19 cellular contexts compared by ENCODE assay signal in the genomic region with DNA sequence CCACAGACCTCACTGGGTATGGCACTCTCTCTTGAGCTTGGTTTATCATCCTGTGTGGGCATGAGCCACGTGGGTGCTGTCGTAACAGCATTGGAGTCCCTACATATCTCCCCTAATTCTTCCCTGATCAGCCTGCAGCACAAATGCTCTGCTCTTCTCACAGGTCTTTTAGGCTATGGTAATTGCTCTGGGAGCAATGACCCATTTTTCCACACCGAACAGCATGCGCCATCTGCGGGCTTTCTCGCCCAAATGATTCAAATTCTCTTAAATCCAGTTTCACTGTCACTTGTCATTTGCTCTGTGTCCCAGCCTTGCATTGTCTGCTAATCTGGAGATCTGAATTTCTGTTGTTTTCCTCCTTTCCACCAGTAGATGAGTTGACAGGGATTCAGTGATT. TPM values are rescaled to one million over a fixed set of nuclear protein-coding genes. Genes with fewer than 3 reads are reported as not detected.
DNase-seq lines count a peak whose midpoint lies in the region; ATAC-seq and TF ChIP-seq lines count a peak whose summit lies in the region.
"Had no signal": no experiment of that assay in that cellular context is flagged by ENCODE, and none has a peak within 500 bp of the region (broad histone marks: within the 10 kb centered on the region; RNA-seq: fewer than 3 reads in every experiment).

No MANE protein-coding gene starts in this region.

- no peak overlapping the region for H3K14ac ChIP-seq in neuronal stem cell (ENCODE audit: low read length)

- H3K27ac Mint-ChIP-seq in activated T-cell treated with anti-CD3 and anti-CD28 coated beads, Interleukin-2, amount 50 U/mL, for 72 hours: no peak overlapping the region
- no peak overlapping the region for H3K27ac Mint-ChIP-seq in activated T-helper 2 cell treated with anti-CD3 and anti-CD28 coated beads, Interferon-gamma antibody, Interleukin-2, Interleukin-4, amounts not matched to agents 10 μg/mL and 5 μg/mL and 100 μg/mL, durations not matched to agents 14 hours and 24 hours and 36 hours
- H3K27ac Mint-ChIP-seq: CD14-positive monocyte, HFFc6 had no signal

- H3K27me3 ChIP-seq in transverse colon (no peaks in the 10 kb centered on the region), neuronal stem cell (ENCODE audit: control insufficient read depth in 3 of 3, insufficient read depth in 3 of 3, low read depth in 1 of 3, low read length in 3 of 3) (peaks cover 0 to 2% (median 0%) of the 10 kb centered on the region in 3 experiments)
- H3K27me3 ChIP-seq: BLaER1 had no signal

- no peak overlapping the region for H3K18ac ChIP-seq in neuronal stem cell (ENCODE audit: low read length)

- no peak for TF ChIP-seq POLR2A in transverse colon (IDR thresholded peaks at IDR 0.05)

- H3K4me3 Mint-ChIP-seq in activated T-cell treated with anti-CD3 and anti-CD28 coated beads, Interleukin-2, amount 50 U/mL, for 4 hours: peak overlapping the region; percentile 20
- no peak overlapping the region for H3K4me3 Mint-ChIP-seq in activated T-cell treated with anti-CD3 and anti-CD28 coated beads, Interleukin-2, amount 50 U/mL, for 72 hours
- no peak overlapping the region for H3K4me3 Mint-ChIP-seq in activated T-helper 2 cell treated with anti-CD3 and anti-CD28 coated beads, Interferon-gamma antibody, Interleukin-2, Interleukin-4, amounts not matched to agents 10 μg/mL and 5 μg/mL and 100 μg/mL, durations not matched to agents 14 hours and 24 hours and 36 hours (ENCODE audit: low read depth)
- H3K4me3 Mint-ChIP-seq: CD14-positive monocyte; CD4-positive, alpha-beta memory T cell; HFFc6 had no signal

- H3K79me1 ChIP-seq in neuronal stem cell (ENCODE audit: low read depth, low read length): no peaks in the 10 kb centered on the region

- no peak overlapping the region for H2AFZ ChIP-seq in neuronal stem cell (ENCODE audit: low read length)

- no peak overlapping the region for H2BK5ac ChIP-seq in neuronal stem cell (ENCODE audit: low read length)

- H2AK5ac ChIP-seq in neuronal stem cell (ENCODE audit: low read depth, low read length): no peak overlapping the region

- H3K4me1 ChIP-seq in transverse colon: peaks cover 0 to 7% (median 0%) of the 10 kb centered on the region in 4 donors
- peaks cover 0 to 5% of the 10 kb centered on the region in 2 donors for H3K4me1 ChIP-seq in neuronal stem cell (ENCODE audit: control insufficient read depth in 2 of 2, insufficient read depth in 1 of 2, low read depth in 1 of 2, low read length in 2 of 2)
- H3K4me1 ChIP-seq: A549 had no signal

- no peaks in the 10 kb centered on the region for H3K9me3 Mint-ChIP-seq in activated T-cell treated with anti-CD3 and anti-CD28 coated beads, Interleukin-2, amount 50 U/mL, for 4 hours
- no peaks in the 10 kb centered on the region for H3K9me3 Mint-ChIP-seq in activated T-cell treated with anti-CD3 and anti-CD28 coated beads, Interleukin-2, amount 50 U/mL, for 72 hours
- no peaks in the 10 kb centered on the region for H3K9me3 Mint-ChIP-seq in activated T-helper 2 cell treated with anti-CD3 and anti-CD28 coated beads, Interferon-gamma antibody, Interleukin-2, Interleukin-4, amounts not matched to agents 10 μg/mL and 5 μg/mL and 100 μg/mL, durations not matched to agents 14 hours and 24 hours and 36 hours

- H3K36me3 Mint-ChIP-seq in activated T-cell treated with anti-CD3 and anti-CD28 coated beads, Interleukin-2, amount 50 U/mL, for 4 hours (ENCODE audit: insufficient read depth): no peaks in the 10 kb centered on the region
- H3K36me3 Mint-ChIP-seq in activated T-cell treated with anti-CD3 and anti-CD28 coated beads, Interleukin-2, amount 50 U/mL, for 72 hours (ENCODE audit: insufficient read depth in 2 of 2): no peaks in the 10 kb centered on the region
- H3K36me3 Mint-ChIP-seq in activated T-helper 2 cell treated with anti-CD3 and anti-CD28 coated beads, Interferon-gamma antibody, Interleukin-2, Interleukin-4, amounts not matched to agents 10 μg/mL and 5 μg/mL and 100 μg/mL, durations not matched to agents 14 hours and 24 hours and 36 hours (ENCODE audit: low read depth): no peaks in the 10 kb centered on the region
- H3K36me3 Mint-ChIP-seq: CD14-positive monocyte; CD4-positive, alpha-beta memory T cell had no signal

- no peaks in the 10 kb centered on the region for H3K27me3 Mint-ChIP-seq in activated T-cell treated with anti-CD3 and anti-CD28 coated beads, Interleukin-2, amount 50 U/mL, for 4 hours (ENCODE audit: low read depth)
- H3K27me3 Mint-ChIP-seq in activated T-cell treated with anti-CD3 and anti-CD28 coated beads, Interleukin-2, amount 50 U/mL, for 72 hours (ENCODE audit: low read depth): no peaks in the 10 kb centered on the region
- H3K27me3 Mint-ChIP-seq in activated T-helper 2 cell treated with anti-CD3 and anti-CD28 coated beads, Interferon-gamma antibody, Interleukin-2, Interleukin-4, amounts not matched to agents 10 μg/mL and 5 μg/mL and 100 μg/mL, durations not matched to agents 14 hours and 24 hours and 36 hours (ENCODE audit: low read depth): no peaks in the 10 kb centered on the region

- H3K4me3 ChIP-seq in transverse colon (no peak overlapping the region), neuronal stem cell (ENCODE audit: low read length in 2 of 2) (no peak overlapping the region)
- H3K4me3 ChIP-seq: A549, BLaER1 had no signal

- peaks cover 2% of the 10 kb centered on the region for H3K4me1 Mint-ChIP-seq in activated T-cell treated with anti-CD3 and anti-CD28 coated beads, Interleukin-2, amount 50 U/mL, for 4 hours (ENCODE audit: low read depth)
- no peaks in the 10 kb centered on the region for H3K4me1 Mint-ChIP-seq in activated T-cell treated with anti-CD3 and anti-CD28 coated beads, Interleukin-2, amount 50 U/mL, for 72 hours (ENCODE audit: low read depth)
- no peaks in the 10 kb centered on the region for H3K4me1 Mint-ChIP-seq in activated T-helper 2 cell treated with anti-CD3 and anti-CD28 coated beads, Interferon-gamma antibody, Interleukin-2, Interleukin-4, amounts not matched to agents 10 μg/mL and 5 μg/mL and 100 μg/mL, durations not matched to agents 14 hours and 24 hours and 36 hours (ENCODE audit: low read depth)
- H3K4me1 Mint-ChIP-seq: CD14-positive monocyte had no signal

- no peak overlapping the region for H3K23ac ChIP-seq in neuronal stem cell (ENCODE audit: low read depth, low read length, poor library complexity)

- H3K4me2 ChIP-seq in neuronal stem cell (ENCODE audit: insufficient read depth, low read length, poor library complexity, severe bottlenecking): no peak overlapping the region
- H3K4me2 ChIP-seq: A549, BLaER1 had no signal

- TF ChIP-seq CTCF in transverse colon (IDR thresholded peaks at IDR 0.05): no peak

- no peak overlapping the region for H2BK12ac ChIP-seq in neuronal stem cell (ENCODE audit: low read length)

- no peak for TF ChIP-seq EP300 in transverse colon (IDR thresholded peaks at IDR 0.05; ENCODE audit: low read depth)

- H4K8ac ChIP-seq in neuronal stem cell (ENCODE audit: low read depth, low read length): no peak overlapping the region

- no peaks in the 10 kb centered on the region for H3K36me3 ChIP-seq in transverse colon
- no peaks in the 10 kb centered on the region for H3K36me3 ChIP-seq in neuronal stem cell (replicated peaks in 1 of 2; ENCODE audit: control insufficient read depth in 2 of 2, insufficient read depth in 2 of 2, low read length in 2 of 2)
- H3K36me3 ChIP-seq: BLaER1 had no signal

- intact Hi-C loops in transverse colon (cut with DNase I; ENCODE audit: low total_unique reads): no loop called here
- intact Hi-C loops in activated T-helper 2 cell treated with anti-CD3 and anti-CD28 coated beads, Interferon-gamma antibody, Interleukin-2, Interleukin-4, amounts not matched to agents 10 μg/mL and 5 μg/mL and 100 μg/mL, durations not matched to agents 14 hours and 24 hours and 36 hours (cut with micrococcal nuclease): no loop called here

- H4K91ac ChIP-seq in neuronal stem cell (ENCODE audit: low read depth, low read length, poor library complexity): no peak overlapping the region

- no peaks in the 10 kb centered on the region for H3K9me3 ChIP-seq in transverse colon
- H3K9me3 ChIP-seq in neuronal stem cell (replicated peaks in 1 of 2; ENCODE audit: control insufficient read depth in 2 of 2, insufficient read depth in 1 of 2, low read depth in 1 of 2, low read length in 2 of 2): no peaks in the 10 kb centered on the region
- H3K9me3 ChIP-seq: A549, BLaER1 had no signal

- no peak overlapping the region for H3K4ac ChIP-seq in neuronal stem cell (ENCODE audit: low read length)

- no peak overlapping the region for H2BK120ac ChIP-seq in neuronal stem cell (ENCODE audit: low read depth, low read length)

- no peak overlapping the region for H3K9ac ChIP-seq in neuronal stem cell (ENCODE audit: low read depth, low read length, poor library complexity)
- H3K9ac ChIP-seq: BLaER1 had no signal

- no peak overlapping the region for H2BK15ac ChIP-seq in neuronal stem cell (ENCODE audit: low read length)

- H3K27ac ChIP-seq in transverse colon (no peak overlapping the region), neuronal stem cell (replicated peaks; ENCODE audit: low read length) (no peak overlapping the region)
- H3K27ac ChIP-seq: 22Rv1, A549, BLaER1 had no signal

- WGBS in transverse colon (ENCODE audit: low coverage in 1 of 2), 2 donors: 83 to 89% methylated on average over 4 to 6 of the region's 6 CpGs
- no CpG with 5 or more reads among the region's 6 CpGs for WGBS in neuronal stem cell (ENCODE audit: extremely low coverage in 2 of 2, insufficient read length in 2 of 2, insufficient replicate concordance in 1 of 2), 2 donors

- DNase-seq in activated T-cell treated with anti-CD3 and anti-CD28 coated beads, Interleukin-2, amount 50 U/mL, for 4 hours: no peak
- DNase-seq in activated T-cell treated with anti-CD3 and anti-CD28 coated beads, Interleukin-2, amount 50 U/mL, for 72 hours: no peak
- DNase-seq in SK-N-DZ (ENCODE audit: low spot score) (peak; percentile 11), cerebellum (ENCODE audit: low spot score) (peak; percentile 87), retina (peak; percentile 68), transverse colon (no peak), neuronal stem cell (ENCODE audit: low spot score) (no peak)
- no peak for DNase-seq in activated T-helper 2 cell treated with anti-CD3 and anti-CD28 coated beads, Interferon-gamma antibody, Interleukin-2, Interleukin-4, amounts not matched to agents 10 μg/mL and 5 μg/mL and 100 μg/mL, durations not matched to agents 14 hours and 24 hours and 36 hours (ENCODE audit: low spot score)
- DNase-seq: AML-193; CD4-positive, alpha-beta memory T cell; DND-41; EL; HFFc6; IMR-90 had no signal

- no peak for ATAC-seq in activated T-cell treated with anti-CD3 and anti-CD28 coated beads, Interleukin-2, amount 50 U/mL, for 4 hours
- ATAC-seq in activated T-cell treated with anti-CD3 and anti-CD28 coated beads, Interleukin-2, amount 50 U/mL, for 72 hours (replicated peaks in 1 of 2): no peak
- ATAC-seq: A549, HCT116 had no signal

- in situ Hi-C loops in transverse colon (cut with MboI; ENCODE audit: low pct_ligation_motif_present in 1 of 4, low pct_unique_long_range_greater_than_20kb in 1 of 4, low sequenced_read_pairs in 3 of 4): no loop called here

RNA-seq across cellular contexts. Expression of a gene that starts 48.9 kb away (rescaled TPM):
- total RNA-seq in activated T-cell treated with anti-CD3 and anti-CD28 coated beads, Interleukin-2, amount 50 U/mL, for 4 hours: 10 to 100 TPM; 18.9 to 23.9 (median 23.2) TPM
- 10 to 100 TPM; 15.4 to 19.5 TPM for total RNA-seq in activated T-cell treated with anti-CD3 and anti-CD28 coated beads, Interleukin-2, amount 50 U/mL, for 72 hours
- polyA plus RNA-seq in SK-N-DZ (2014; cell fraction: cytosol; rRNA removed): 14.3 and 26.2 TPM in 2 replicates
- 16.5 and 17.5 TPM in 2 replicates for polyA plus RNA-seq in SK-N-DZ (2014; cell fraction: nucleus; rRNA removed)
- total RNA-seq in cerebellum: 17.9 TPM
- total RNA-seq in transverse colon: 100 to 1,000 TPM in 1 of 4 donors, 10 to 100 TPM in 3; 22.5 to 111 (median 27.3) TPM
- polyA plus RNA-seq in neuronal stem cell (2013, experiment 1 of 2): 10.1 TPM
- polyA plus RNA-seq in neuronal stem cell (2013, experiment 2 of 2): 10.1 TPM
- total RNA-seq in activated T-helper 2 cell treated with anti-CD3 and anti-CD28 coated beads, Interferon-gamma antibody, Interleukin-2, Interleukin-4, amounts not matched to agents 10 μg/mL and 5 μg/mL and 100 μg/mL, durations not matched to agents 14 hours and 24 hours and 36 hours: 17.7 and 19.6 TPM in 2 replicates

Comparison
In these comparisons a context has a peak if more than half of its experiments do, and no peak if none do; other contexts are left out.
1. DNase-seq: peak in SK-N-DZ (single experiment), cerebellum (single experiment) and retina (single experiment); none in activated T-cell treated with anti-CD3 and anti-CD28 coated beads, Interleukin-2, amount 50 U/mL, for 4 hours (single experiment), activated T-cell treated with anti-CD3 and anti-CD28 coated beads, Interleukin-2, amount 50 U/mL, for 72 hours (0 of 2), transverse colon (single experiment), neuronal stem cell (single experiment) and activated T-helper 2 cell treated with anti-CD3 and anti-CD28 coated beads, Interferon-gamma antibody, Interleukin-2, Interleukin-4, amounts not matched to agents 10 μg/mL and 5 μg/mL and 100 μg/mL, durations not matched to agents 14 hours and 24 hours and 36 hours (single experiment).